ENCODE assay signal across 1 cellular context in the genomic region with DNA sequence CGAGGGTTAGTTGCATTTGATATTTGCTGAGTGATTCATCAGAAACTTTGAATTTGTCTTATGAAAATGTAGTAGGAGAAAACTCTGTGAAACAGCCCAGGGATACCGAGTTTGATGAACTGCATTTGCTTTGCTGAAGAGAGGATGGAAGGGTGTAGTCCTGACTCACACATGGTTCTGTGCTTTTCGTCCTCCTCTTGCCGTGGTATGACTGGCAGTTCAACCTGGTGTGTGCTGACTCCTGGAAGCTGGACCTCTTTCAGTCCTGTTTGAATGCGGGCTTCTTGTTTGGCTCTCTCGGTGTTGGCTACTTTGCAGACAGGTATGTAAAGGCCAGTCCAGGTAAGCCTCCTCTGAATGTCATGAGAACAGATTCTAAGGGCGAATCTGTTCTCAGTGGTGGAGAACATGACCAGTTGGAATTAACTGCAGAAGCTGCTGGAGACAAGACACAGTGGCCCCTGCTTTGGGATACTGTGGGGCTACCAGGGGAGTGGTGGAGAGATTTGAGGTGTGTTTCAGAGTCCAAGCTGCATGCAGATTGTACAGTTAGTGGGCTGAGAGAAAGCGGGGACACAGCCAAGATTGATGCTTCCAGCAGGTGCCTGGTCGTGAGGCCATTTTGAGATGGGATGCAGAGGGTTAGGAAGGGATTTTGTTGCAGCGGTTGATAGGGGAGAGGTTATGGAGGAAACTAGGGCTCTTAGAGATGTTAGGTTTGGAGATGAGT.
TF ChIP-seq lines count a peak whose summit lies in the region.

No MANE protein-coding gene starts in this region.

TF ChIP-seq in A549, 52 proteins besides CTCF, POLR2A, EP300 and RAD21:
- TF ChIP-seq EHMT2 (IDR thresholded peaks at IDR 0.05; ENCODE audit: low read depth) (no peak), HDAC2 (IDR thresholded peaks at IDR 0.05) (no peak), ESRRA (IDR thresholded peaks at IDR 0.05; ENCODE audit: borderline replicate concordance, low read length) (no peak), RFX5 (IDR thresholded peaks at IDR 0.05) (no peak)
